Comparison of ENCODE assay signal across 8 cellular contexts in the genomic region with DNA sequence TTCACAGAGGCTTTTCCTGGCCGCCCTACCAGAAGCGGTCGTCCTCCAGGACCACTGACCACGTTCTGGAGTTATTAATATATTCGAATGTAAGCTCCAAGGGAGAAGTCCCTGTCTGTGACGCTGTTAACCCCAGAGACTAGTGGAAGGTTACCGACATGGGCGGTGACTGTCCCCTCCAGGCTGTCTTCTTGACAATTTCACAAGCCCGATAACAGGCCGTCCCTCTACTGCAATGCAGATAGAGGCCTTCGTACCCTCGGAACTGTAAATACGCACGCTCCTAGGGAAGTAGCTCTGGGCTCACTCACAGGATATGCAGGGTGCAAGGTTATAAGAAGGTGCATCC. TPM values are rescaled to one million over a fixed set of nuclear protein-coding genes. Genes with fewer than 3 reads are reported as not detected.
DNase-seq lines count a peak whose midpoint lies in the region; ATAC-seq, FAIRE-seq and TF ChIP-seq lines count a peak whose summit lies in the region.

No MANE protein-coding gene starts in this region.

- FAIRE-seq in GM19239 (lab: Jason Lieb, UNC), result peak; percentile 87

- ATAC-seq in HG03354 (IDR thresholded peaks at IDR 0.05; ENCODE audit: poor library complexity, severe bottlenecking, unreplicated experiment), result peak; percentile 62

- no peaks in the 10 kb centered on the region for H4K20me1 ChIP-seq in neural progenitor cell (ENCODE audit: low read depth)

- no peaks in the 10 kb centered on the region for H3K27me3 ChIP-seq in neural progenitor cell

- peak overlapping the region; percentile 92 for H3K4me2 ChIP-seq in neural progenitor cell

- H3K4me3 ChIP-seq in fibroblast of pulmonary artery (replicated peaks; ENCODE audit: low read depth, low read length), result peak overlapping the region; percentile 88
- peak overlapping the region; percentile 64 for H3K4me3 ChIP-seq in neural progenitor cell
- peak overlapping the region; percentile 73 for H3K4me3 ChIP-seq in urinary bladder (ENCODE audit: low read depth, low read length)

- H3K27ac ChIP-seq in C4-2B, result peak overlapping the region; percentile 96
- H3K27ac ChIP-seq in neural progenitor cell, result peak overlapping the region; percentile 69
- H3K27ac ChIP-seq in urinary bladder (ENCODE audit: low read depth), result peak overlapping the region; percentile 83

- H3K36me3 ChIP-seq in neural progenitor cell (peaks cover 7% of the 10 kb centered on the region), urinary bladder (ENCODE audit: insufficient read depth) (no peaks in the 10 kb centered on the region)

- peak overlapping the region; percentile 38 for H3K9ac ChIP-seq in neural progenitor cell

- peak overlapping the region; percentile 89 for H2AFZ ChIP-seq in neural progenitor cell (replicated peaks)

- DNase-seq in GM19239 (ENCODE audit: insufficient read length, low spot score) (peak; percentile 24), NCI-H774 (lab: John Stamatoyannopoulos, UW) (peak; percentile 63), activated T-cell treated with anti-CD3 and anti-CD28 coated beads for 4 hours (peak; percentile 28), fibroblast of pulmonary artery (ENCODE audit: low read depth) (no peak), neural progenitor cell (ENCODE audit: low spot score) (peak; percentile 66)

- under 1% methylated on average over 14 of the region's 14 CpGs for WGBS in urinary bladder

- H3K9me3 Mint-ChIP-seq in neural progenitor cell, result peaks cover 7% of the 10 kb centered on the region

- peaks cover 23% of the 10 kb centered on the region for H3F3A ChIP-seq in neural progenitor cell (ENCODE audit: low read depth)

- peaks cover 13% of the 10 kb centered on the region for H3K36me3 Mint-ChIP-seq in neural progenitor cell

- peak overlapping the region; percentile 96 for H3K4me3 Mint-ChIP-seq in neural progenitor cell

- H3K79me2 ChIP-seq in neural progenitor cell (ENCODE audit: low read depth), result peaks cover 34% of the 10 kb centered on the region

- H3K9me3 ChIP-seq in neural progenitor cell (ENCODE audit: low read depth), result no peaks in the 10 kb centered on the region

- peaks cover 5% of the 10 kb centered on the region for H3K27me3 Mint-ChIP-seq in neural progenitor cell (ENCODE audit: insufficient read depth, low read depth)

- H3K4me1 Mint-ChIP-seq in neural progenitor cell, result peaks cover 10% of the 10 kb centered on the region

- TF ChIP-seq CTCF in C4-2B (conservative IDR thresholded peaks at IDR 0.05) (no peak), fibroblast of pulmonary artery (IDR thresholded peaks at IDR 0.05; ENCODE audit: low read length, missing control alignments) (no peak), neural progenitor cell (IDR thresholded peaks at IDR 0.05) (no peak)

- peak overlapping the region; percentile 95 for H3K27ac Mint-ChIP-seq in neural progenitor cell

- H3K4me1 ChIP-seq in neural progenitor cell (no peaks in the 10 kb centered on the region), urinary bladder (ENCODE audit: insufficient read depth) (no peaks in the 10 kb centered on the region)

RNA-seq across cellular contexts. Expression of gene RFK, which starts 0.6 kb away (rescaled TPM):
- total RNA-seq in neural progenitor cell (ENCODE audit: low replicate concordance) (18.7 and 24.7 TPM in 2 replicates), urinary bladder (25.0 TPM)
- polyA plus RNA-seq in urinary bladder, result 14.8 TPM
